8 cellular contexts compared by ENCODE assay signal in the genomic region with DNA sequence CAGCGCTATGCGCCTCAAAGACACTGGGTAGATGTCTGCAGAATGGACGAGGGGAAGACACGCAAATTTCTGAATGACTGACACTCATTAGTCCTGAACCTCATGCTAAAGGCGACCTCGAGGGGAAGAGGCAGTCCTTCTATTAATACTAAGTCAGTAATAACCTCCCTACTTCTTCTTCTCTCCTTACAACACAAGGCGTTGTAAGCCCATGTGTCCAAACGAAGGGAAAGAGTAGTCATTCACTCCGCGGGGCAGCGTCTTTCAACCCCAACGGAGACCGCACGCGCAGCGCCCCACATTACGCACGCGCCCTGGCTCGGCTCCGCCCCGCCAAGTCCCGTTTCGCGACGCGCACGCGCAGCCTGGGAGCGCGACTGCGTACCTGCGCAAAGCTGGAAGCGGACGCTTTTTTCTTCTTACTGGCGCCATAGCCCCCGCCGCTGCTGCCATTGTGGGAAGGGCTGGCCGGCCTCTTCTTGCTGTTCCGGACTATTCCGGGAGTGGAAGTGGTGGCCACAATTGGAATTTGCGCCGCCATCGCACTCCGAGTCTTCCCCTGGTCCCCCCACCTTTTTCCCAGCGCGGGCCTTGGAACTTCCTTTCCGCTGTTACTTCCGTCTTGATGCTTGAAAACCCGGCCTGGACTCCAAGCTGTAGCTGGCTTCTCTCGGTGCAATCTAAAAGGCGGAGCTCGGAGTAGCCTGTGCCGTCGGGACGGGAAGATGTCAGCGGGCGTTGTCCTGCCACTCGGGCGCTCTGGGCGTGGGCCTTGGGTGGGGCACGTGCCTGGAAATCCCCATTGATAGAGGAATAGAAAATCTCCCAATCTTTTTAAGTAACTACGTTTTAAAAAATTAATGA. TPM values are rescaled to one million over a fixed set of nuclear protein-coding genes. Genes with fewer than 3 reads are reported as not detected.
A peak's percentile ranks its signal among the peaks of the same experiment; 100 is the strongest.
DNase-seq lines count a peak whose midpoint lies in the region; ATAC-seq, FAIRE-seq and TF ChIP-seq lines count a peak whose summit lies in the region.

A gene with protein sequence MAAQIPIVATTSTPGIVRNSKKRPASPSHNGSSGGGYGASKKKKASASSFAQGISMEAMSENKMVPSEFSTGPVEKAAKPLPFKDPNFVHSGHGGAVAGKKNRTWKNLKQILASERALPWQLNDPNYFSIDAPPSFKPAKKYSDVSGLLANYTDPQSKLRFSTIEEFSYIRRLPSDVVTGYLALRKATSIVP (minus strand): TSS at position 627 of the 864 bp plus-strand sequence. CDS start 86 bp downstream, at position 541.

- no peaks in the 10 kb centered on the region for H3K27me3 Mint-ChIP-seq in activated T-helper 17 cell treated with anti-CD3 and anti-CD28 coated beads, Interleukin-2, amount 50 U/mL, for 72 hours
- H3K27me3 Mint-ChIP-seq in naive thymus-derived CD8-positive, alpha-beta T cell, result peaks cover 0 to 2% (median 0%) of the 10 kb centered on the region in 5 donors
- no peaks in the 10 kb centered on the region for H3K27me3 Mint-ChIP-seq in stimulated activated naive B cell treated with anti-CD40 and anti-IgM and Interleukin-4, amounts not matched to agents 10 μg/mL and 1 μg/mL and 100 μg/mL, for 72 hours

- H3K79me2 ChIP-seq in fibroblast of lung (ENCODE audit: control insufficient read depth, insufficient read depth, low read length), result peaks cover 3% of the 10 kb centered on the region

- H3K36me3 Mint-ChIP-seq in activated T-helper 17 cell treated with anti-CD3 and anti-CD28 coated beads, Interleukin-2, amount 50 U/mL, for 72 hours (ENCODE audit: low read depth), result peaks cover 6% of the 10 kb centered on the region
- H3K36me3 Mint-ChIP-seq in naive thymus-derived CD8-positive, alpha-beta T cell, result no peaks in the 10 kb centered on the region
- H3K36me3 Mint-ChIP-seq in stimulated activated naive B cell treated with anti-CD40 and anti-IgM and Interleukin-4, amounts not matched to agents 10 μg/mL and 1 μg/mL and 100 μg/mL, for 72 hours, result peaks cover 4 to 12% of the 10 kb centered on the region in 2 donors

- no peak for FAIRE-seq in H54 (lab: Jason Lieb, UNC)

- no peaks in the 10 kb centered on the region for H3K9me3 ChIP-seq in fibroblast of lung (ENCODE audit: control insufficient read depth, insufficient read depth, low read depth, low read length)

- H3K9me3 Mint-ChIP-seq in activated T-helper 17 cell treated with anti-CD3 and anti-CD28 coated beads, Interleukin-2, amount 50 U/mL, for 72 hours, result no peaks in the 10 kb centered on the region
- no peaks in the 10 kb centered on the region for H3K9me3 Mint-ChIP-seq in naive thymus-derived CD8-positive, alpha-beta T cell
- peaks cover 0 to 4% of the 10 kb centered on the region in 2 donors for H3K9me3 Mint-ChIP-seq in stimulated activated naive B cell treated with anti-CD40 and anti-IgM and Interleukin-4, amounts not matched to agents 10 μg/mL and 1 μg/mL and 100 μg/mL, for 72 hours

- H3K4me3 ChIP-seq in fibroblast of lung (replicated peaks in 1 of 4; ENCODE audit: control extremely low read depth in 1 of 4, insufficient read depth in 1 of 4, low read depth in 3 of 4, low read length in 4 of 4), result peak within 1 kb of the TSS; percentile 78 to 90 (median 84)

- TF ChIP-seq CTCF in RWPE1 (conservative IDR thresholded peaks at IDR 0.05; ENCODE audit: low read depth) (no peak), fibroblast of lung (conservative IDR thresholded peaks at IDR 0.05 in 1 of 2, IDR thresholded peaks at IDR 0.05 in 1 of 2; ENCODE audit: low read depth in 1 of 2, low read length in 2 of 2) (no peak)

- peaks cover 20% of the 10 kb centered on the region for H3K4me1 Mint-ChIP-seq in activated T-helper 17 cell treated with anti-CD3 and anti-CD28 coated beads, Interleukin-2, amount 50 U/mL, for 72 hours
- peaks cover 13 to 56% (median 45%) of the 10 kb centered on the region in 4 donors for H3K4me1 Mint-ChIP-seq in naive thymus-derived CD8-positive, alpha-beta T cell
- peaks cover 32 to 66% of the 10 kb centered on the region in 2 donors for H3K4me1 Mint-ChIP-seq in stimulated activated naive B cell treated with anti-CD40 and anti-IgM and Interleukin-4, amounts not matched to agents 10 μg/mL and 1 μg/mL and 100 μg/mL, for 72 hours

- no peaks in the 10 kb centered on the region for H3K36me3 ChIP-seq in fibroblast of lung (ENCODE audit: control insufficient read depth, insufficient read depth, low read length)

- H3K27me3 ChIP-seq in fibroblast of lung (ENCODE audit: control insufficient read depth, insufficient read depth, low read length), result no peaks in the 10 kb centered on the region

- peak within 1 kb of the TSS; percentile 96 for H2AFZ ChIP-seq in fibroblast of lung (ENCODE audit: low read length)

- no peaks in the 10 kb centered on the region for H4K20me1 ChIP-seq in fibroblast of lung (ENCODE audit: control insufficient read depth, extremely low read depth, insufficient read depth, low read length)

- H3K27ac ChIP-seq in RWPE1 (peak within 1 kb of the TSS; percentile 96), fibroblast of lung (ENCODE audit: insufficient read depth, low read length) (peak within 1 kb of the TSS; percentile 92)

- POLR2A ChIA-PET in RWPE1 (lab: Yijun Ruan, JAX; ENCODE audit: low non-redundant PET), result no interaction called here
- POLR2A ChIA-PET in naive thymus-derived CD8-positive, alpha-beta T cell (lab: Charles Lee), result interaction anchor here (0.9 to 2.1 kb wide), 13 partner anchors 17 to 1331 kb away, joined by 3 to 17 read pairs (median 5); a partner anchor contains a TSS

- DNase-seq in ELF-1 (ENCODE audit: low read depth, low spot score) (peak; percentile 94), H54 (ENCODE audit: insufficient read length, low spot score) (peak; percentile 71), LoVo (ENCODE audit: low spot score) (peak; percentile 95), RWPE1 (ENCODE audit: low spot score) (peak; percentile 79), fibroblast of lung (ENCODE audit: low read depth in 2 of 2) (peak; percentile 95 to 96)
- peak; percentile 85 to 95 (median 91) for DNase-seq in naive thymus-derived CD8-positive, alpha-beta T cell
- peak; percentile 93 for DNase-seq in stimulated activated naive B cell treated with anti-CD40 and anti-IgM and Interleukin-4, amounts not matched to agents 10 μg/mL and 1 μg/mL and 100 μg/mL, for 72 hours

- peak within 1 kb of the TSS; percentile 98 for H3K4me2 ChIP-seq in fibroblast of lung (ENCODE audit: extremely low read depth, insufficient read depth, low read length)

- TF ChIP-seq POLR2A in H54 (IDR thresholded peaks at IDR 0.05; ENCODE audit: low read depth, low read length), result peak; percentile 72

- CTCF ChIA-PET in RWPE1 (lab: Yijun Ruan, JAX), result no interaction called here

- peak within 1 kb of the TSS; percentile 95 for H3K4me3 Mint-ChIP-seq in activated T-helper 17 cell treated with anti-CD3 and anti-CD28 coated beads, Interleukin-2, amount 50 U/mL, for 72 hours
- H3K4me3 Mint-ChIP-seq in naive thymus-derived CD8-positive, alpha-beta T cell, result peak within 1 kb of the TSS; percentile 92 to 100 (median 97)
- peak within 1 kb of the TSS; percentile 95 to 96 for H3K4me3 Mint-ChIP-seq in stimulated activated naive B cell treated with anti-CD40 and anti-IgM and Interleukin-4, amounts not matched to agents 10 μg/mL and 1 μg/mL and 100 μg/mL, for 72 hours

- H3K4me1 ChIP-seq in fibroblast of lung (ENCODE audit: control insufficient read depth, extremely low read depth, insufficient read depth, low read length), result peaks cover 2% of the 10 kb centered on the region

- H3K27ac Mint-ChIP-seq in activated T-helper 17 cell treated with anti-CD3 and anti-CD28 coated beads, Interleukin-2, amount 50 U/mL, for 72 hours, result peak within 1 kb of the TSS; percentile 99
- peak within 1 kb of the TSS; percentile 99 to 100 (median 100) for H3K27ac Mint-ChIP-seq in naive thymus-derived CD8-positive, alpha-beta T cell
- peak within 1 kb of the TSS; percentile 99 for H3K27ac Mint-ChIP-seq in stimulated activated naive B cell treated with anti-CD40 and anti-IgM and Interleukin-4, amounts not matched to agents 10 μg/mL and 1 μg/mL and 100 μg/mL, for 72 hours

- H3K9ac ChIP-seq in fibroblast of lung (ENCODE audit: insufficient read depth, low read length), result peak within 1 kb of the TSS; percentile 85

- peak; percentile 97 for ATAC-seq in activated T-helper 17 cell treated with anti-CD3 and anti-CD28 coated beads, Interleukin-2, amount 50 U/mL, for 72 hours (replicated peaks)
- ATAC-seq in naive thymus-derived CD8-positive, alpha-beta T cell, result peak; percentile 89 to 94
- ATAC-seq in stimulated activated naive B cell treated with anti-CD40 and anti-IgM and Interleukin-4, amounts not matched to agents 10 μg/mL and 1 μg/mL and 100 μg/mL, for 72 hours (replicated peaks), result peak; percentile 90 to 94

RNA-seq across cellular contexts. Expression of the gene that starts here (rescaled TPM):
- 10 to 100 TPM; 20.6 to 22.0 TPM for total RNA-seq in activated T-helper 17 cell treated with anti-CD3 and anti-CD28 coated beads, Interleukin-2, amount 50 U/mL, for 72 hours
- total RNA-seq in fibroblast of lung, result 1.5 and 3.1 TPM in 2 replicates
- polyA plus RNA-seq in fibroblast of lung, result 9.4 and 13.5 TPM in 2 replicates
- 11.0 and 12.7 TPM in 2 replicates for polyA plus RNA-seq in fibroblast of lung (2012)
- polyA minus RNA-seq in fibroblast of lung (ENCODE audit: low replicate concordance), result 2.7 and 10.4 TPM in 2 replicates
- total RNA-seq in naive thymus-derived CD8-positive, alpha-beta T cell, result 10 to 100 TPM; 25.5 to 29.4 TPM
- polyA plus RNA-seq in naive thymus-derived CD8-positive, alpha-beta T cell, result 10 to 100 TPM; 18.7 to 21.1 (median 19.8) TPM

Comparison
In these comparisons a context has a peak if more than half of its experiments do, and no peak if none do; other contexts are left out.
1. Peak in every context shown above with its lines: DNase-seq, ATAC-seq, H3K4me3 ChIP-seq and H3K27ac ChIP-seq.